Comparison of ENCODE assay signal across 20 cellular contexts in genomic region chr12:67362526-67362925, GRCh38.
"Had no signal": no experiment of that assay in that cellular context is flagged by ENCODE, and none has a peak within 500 bp of the region (broad histone marks: within the 10 kb centered on the region; RNA-seq: fewer than 3 reads in every experiment).

No MANE protein-coding gene starts in this region.

- H3K9me3 Mint-ChIP-seq: activated naive CD4-positive, alpha-beta T cell treated with anti-CD3 and anti-CD28 coated beads, Interleukin-2, amount 10 ng/mL, durations not matched to agents 7 days and 5 days; activated T-cell treated with anti-CD3 and anti-CD28 coated beads, Interleukin-2, amount 50 U/mL, for 24 hours had no signal

- H3K36me3 ChIP-seq: ascending aorta, breast epithelium, gastroesophageal sphincter, lower lobe of right lung, ovary, right lobe of liver had no signal

- H3K27me3 ChIP-seq: ascending aorta, breast epithelium, gastroesophageal sphincter, ovary, right lobe of liver had no signal

- H3K27ac ChIP-seq: ascending aorta, breast epithelium, epithelial cell of prostate, gastroesophageal sphincter, lower lobe of right lung, ovary, right lobe of liver had no signal

- H3K4me3 ChIP-seq: ascending aorta, breast epithelium, gastroesophageal sphincter, lower lobe of right lung, ovary, right lobe of liver, smooth muscle cell had no signal

- DNase-seq: activated CD4-positive, alpha-beta T cell treated with anti-CD3 and anti-CD28 coated beads for 1 hour; activated CD4-positive, alpha-beta T cell treated with anti-CD3 and anti-CD28 coated beads, Interleukin-2, amount 50 U/mL, for 4 hours; activated naive CD4-positive, alpha-beta T cell treated with anti-CD3 and anti-CD28 coated beads, Interleukin-2, amount 10 ng/mL, durations not matched to agents 7 days and 5 days; activated T-cell treated with anti-CD3 and anti-CD28 coated beads, Interleukin-2, amount 50 U/mL, for 24 hours; left colon; lower lobe of right lung; midbrain; ovary; right lobe of liver; stimulated activated CD4-positive, alpha-beta T cell treated with anti-CD3 and anti-CD28 coated beads, Interleukin-4, amount 100 ng/mL, for 4 hours; stimulated activated CD8-positive, alpha-beta memory T cell treated with anti-CD3 and anti-CD28 coated beads, Interleukin-4, amount 100 ng/mL, for 48 hours; stimulated activated naive CD8-positive, alpha-beta T cell treated with anti-CD3 and anti-CD28 coated beads, Interleukin-15, Interleukin-2, amounts not matched to agents 100 U/mL and 50 U/mL, for 24 hours; trophoblast cell had no signal

- H3K27ac Mint-ChIP-seq: activated naive CD4-positive, alpha-beta T cell treated with anti-CD3 and anti-CD28 coated beads, Interleukin-2, amount 10 ng/mL, durations not matched to agents 7 days and 5 days; activated T-cell treated with anti-CD3 and anti-CD28 coated beads, Interleukin-2, amount 50 U/mL, for 24 hours had no signal

- H3K4me3 Mint-ChIP-seq: activated naive CD4-positive, alpha-beta T cell treated with anti-CD3 and anti-CD28 coated beads, Interleukin-2, amount 10 ng/mL, durations not matched to agents 7 days and 5 days; activated T-cell treated with anti-CD3 and anti-CD28 coated beads, Interleukin-2, amount 50 U/mL, for 24 hours; neural crest cell had no signal

- H3K27me3 Mint-ChIP-seq: activated naive CD4-positive, alpha-beta T cell treated with anti-CD3 and anti-CD28 coated beads, Interleukin-2, amount 10 ng/mL, durations not matched to agents 7 days and 5 days; activated T-cell treated with anti-CD3 and anti-CD28 coated beads, Interleukin-2, amount 50 U/mL, for 24 hours had no signal

- ATAC-seq: gastroesophageal sphincter; left colon; lower lobe of right lung; right lobe of liver; stimulated activated naive CD8-positive, alpha-beta T cell treated with anti-CD3 and anti-CD28 coated beads, Interleukin-15, Interleukin-2, amounts not matched to agents 100 U/mL and 50 U/mL, for 24 hours had no signal

- H3K4me1 Mint-ChIP-seq: activated naive CD4-positive, alpha-beta T cell treated with anti-CD3 and anti-CD28 coated beads, Interleukin-2, amount 10 ng/mL, durations not matched to agents 7 days and 5 days; neural crest cell had no signal

- H3K9me3 ChIP-seq: breast epithelium, gastroesophageal sphincter, lower lobe of right lung, ovary, right lobe of liver had no signal

- FAIRE-seq: islet of Langerhans had no signal

- H3K4me2 ChIP-seq: smooth muscle cell had no signal

- H3K4me1 ChIP-seq: ascending aorta, breast epithelium, lower lobe of right lung, right lobe of liver had no signal
